Comparison of ENCODE assay signal across 3 cellular contexts in genomic region chr9:80091526-80091925, GRCh38.
TF ChIP-seq lines count a peak whose summit lies in the region.

No MANE protein-coding gene starts in this region.

TF ChIP-seq in A549, 52 proteins besides CTCF, POLR2A, EP300 and RAD21 (continued from another document):
- peak; percentile 94 for TF ChIP-seq MAFK (IDR thresholded peaks at IDR 0.05; ENCODE audit: partially characterized antibody)

TF ChIP-seq in K562, 482 proteins besides CTCF, POLR2A, EP300 and RAD21 (continued from another document):
- no peak for TF ChIP-seq KDM1A (IDR thresholded peaks at IDR 0.05)

TF ChIP-seq in neural cell, 6 proteins besides CTCF, POLR2A, EP300 and RAD21 (continued from another document):
- TF ChIP-seq REST (IDR thresholded peaks at IDR 0.05; ENCODE audit: borderline replicate concordance) (no peak), POLR2AphosphoS5 (IDR thresholded peaks at IDR 0.05) (no peak), SMC3 (conservative IDR thresholded peaks at IDR 0.05; ENCODE audit: poor library complexity) (no peak), EZH2 (IDR thresholded peaks at IDR 0.05; ENCODE audit: borderline replicate concordance, insufficient read depth, low read length, poor library complexity, severe bottlenecking) (no peak), TAF1 (IDR thresholded peaks at IDR 0.05; ENCODE audit: low read depth) (no peak)
